Comparison of ENCODE assay signal across 1 cellular context in genomic region chr20:39338977-39339376, GRCh38.
TF ChIP-seq lines count a peak whose summit lies in the region.

No MANE protein-coding gene starts in this region.

TF ChIP-seq in GM12878, 131 proteins besides CTCF, POLR2A, EP300 and RAD21 (continued from another document and continues in another):
- TF ChIP-seq MLLT1 (IDR thresholded peaks at IDR 0.05) = no peak
- no peak for TF ChIP-seq CBX5 (IDR thresholded peaks at IDR 0.05; ENCODE audit: low read depth)
- no peak for TF ChIP-seq SMAD1 (IDR thresholded peaks at IDR 0.05; ENCODE audit: low read depth, partially characterized antibody)
- TF ChIP-seq NRF1 (conservative IDR thresholded peaks at IDR 0.05; ENCODE audit: low read depth, low read length) = no peak
- no peak for TF ChIP-seq FOXM1 (IDR thresholded peaks at IDR 0.05; ENCODE audit: low read depth, low read length)
- TF ChIP-seq REST (IDR thresholded peaks at IDR 0.05; ENCODE audit: low read depth, low read length) = no peak
- no peak for TF ChIP-seq ZSCAN29 (IDR thresholded peaks at IDR 0.05)
- TF ChIP-seq MYC (IDR thresholded peaks at IDR 0.05; ENCODE audit: insufficient read depth, insufficient read length, insufficient replicate concordance, low read length, severe bottlenecking) = no peak
- no peak for TF ChIP-seq SP1 (IDR thresholded peaks at IDR 0.05; ENCODE audit: low read depth, low read length)
- no peak for TF ChIP-seq ZBED1 (IDR thresholded peaks at IDR 0.05; ENCODE audit: borderline replicate concordance)
- no peak for TF ChIP-seq PBX3 (IDR thresholded peaks at IDR 0.05; ENCODE audit: insufficient replicate concordance, low read depth, low read length)
- TF ChIP-seq IRF4 (IDR thresholded peaks at IDR 0.05; ENCODE audit: low read depth, low read length) = no peak
- no peak for TF ChIP-seq EZH2 (IDR thresholded peaks at IDR 0.05; ENCODE audit: borderline replicate concordance, control insufficient read depth, low read depth, low read length)
- TF ChIP-seq ZNF384 (IDR thresholded peaks at IDR 0.05; ENCODE audit: borderline replicate concordance, low read depth, low read length) = no peak
- TF ChIP-seq STAT3 (IDR thresholded peaks at IDR 0.05; ENCODE audit: low read depth, low read length) = no peak
- TF ChIP-seq NR2C2 (IDR thresholded peaks at IDR 0.05; ENCODE audit: borderline replicate concordance, control insufficient read depth, insufficient read length, low read depth) = no peak
- TF ChIP-seq BACH1 (IDR thresholded peaks at IDR 0.05; ENCODE audit: borderline replicate concordance) = no peak
- no peak for TF ChIP-seq MEF2A (IDR thresholded peaks at IDR 0.05; ENCODE audit: insufficient read depth, low read depth, low read length)
- TF ChIP-seq ZZZ3 (IDR thresholded peaks at IDR 0.05; ENCODE audit: control insufficient read depth, insufficient read length, low read depth) = no peak
- TF ChIP-seq RUNX3 (IDR thresholded peaks at IDR 0.05; ENCODE audit: low read length) = no peak
- no peak for TF ChIP-seq RBBP5 (conservative IDR thresholded peaks at IDR 0.05)
- no peak for TF ChIP-seq SRF (IDR thresholded peaks at IDR 0.05; ENCODE audit: low read depth in 2 of 2, low read length in 2 of 2)
- TF ChIP-seq CREB1 (IDR thresholded peaks at IDR 0.05; ENCODE audit: low read depth) = no peak
- no peak for TF ChIP-seq NKRF (conservative IDR thresholded peaks at IDR 0.05)
- no peak for TF ChIP-seq CBX3 (IDR thresholded peaks at IDR 0.05; ENCODE audit: borderline replicate concordance, low read depth)
- peak; percentile 27 to 45; a peak in 2 of 4 replicates for TF ChIP-seq IKZF2 (IDR thresholded peaks at IDR 0.05)
- no peak for TF ChIP-seq HSF1 (IDR thresholded peaks at IDR 0.05; ENCODE audit: low read depth, low read length)
- peak; percentile 67; the same call in 1 of the 2 replicates for TF ChIP-seq ESRRA (IDR thresholded peaks at IDR 0.05; ENCODE audit: low read length)
- TF ChIP-seq ZNF622 (IDR thresholded peaks at IDR 0.05) = no peak
- TF ChIP-seq LARP7 (IDR thresholded peaks at IDR 0.05) = no peak
- TF ChIP-seq EGR1 (IDR thresholded peaks at IDR 0.05; ENCODE audit: borderline replicate concordance in 1 of 2, low read depth in 2 of 2, low read length in 2 of 2) = no peak
- TF ChIP-seq PKNOX1 (IDR thresholded peaks at IDR 0.05) = no peak
- TF ChIP-seq ATF3 (IDR thresholded peaks at IDR 0.05; ENCODE audit: borderline replicate concordance, extremely low read depth, low read depth, low read length) = no peak
- TF ChIP-seq RELB (IDR thresholded peaks at IDR 0.05; ENCODE audit: low read depth) = 0 out of 2 replicates have a peak, but pooled peaks have one; percentile 35
- peak; percentile 94 for TF ChIP-seq SPI1 (IDR thresholded peaks at IDR 0.05; ENCODE audit: borderline replicate concordance, insufficient read depth, low read depth, low read length)
- TF ChIP-seq HDGF (IDR thresholded peaks at IDR 0.05) = no peak
- TF ChIP-seq MXI1 (IDR thresholded peaks at IDR 0.05; ENCODE audit: low read depth, low read length) = no peak
- TF ChIP-seq TARDBP (IDR thresholded peaks at IDR 0.05; ENCODE audit: borderline replicate concordance) = no peak
- TF ChIP-seq JUNB (IDR thresholded peaks at IDR 0.05) = no peak
- TF ChIP-seq MTA2 (IDR thresholded peaks at IDR 0.05; ENCODE audit: low read depth) = peak; percentile 42; the same call in 1 of the 2 replicates
- TF ChIP-seq USF1 (IDR thresholded peaks at IDR 0.05; ENCODE audit: borderline replicate concordance, extremely low read length, insufficient read depth, low read depth, low read length) = no peak
- no peak for TF ChIP-seq ZBTB11 (CRISPR knock-in tag; IDR thresholded peaks at IDR 0.05)
- no peak for TF ChIP-seq IRF3 (IDR thresholded peaks at IDR 0.05)
- TF ChIP-seq ZNF217 (IDR thresholded peaks at IDR 0.05) = no peak
- no peak for TF ChIP-seq CHD2 (IDR thresholded peaks at IDR 0.05; ENCODE audit: borderline replicate concordance, low read depth, low read length)
